ENCODE assay signal across 1 cellular context in genomic region chr6:73798592-73798991, GRCh38.
A peak's percentile ranks its signal among the peaks of the same experiment; 100 is the strongest.
TF ChIP-seq lines count a peak whose summit lies in the region.

No MANE protein-coding gene starts in this region.

TF ChIP-seq in GM12878, 131 proteins besides CTCF, POLR2A, EP300 and RAD21 (continued from another document):
- peak; percentile 54; the same call in 1 of the 2 replicates for TF ChIP-seq NFIC (IDR thresholded peaks at IDR 0.05; ENCODE audit: low read depth, low read length)
- peak; percentile 48; the same call in 1 of the 2 replicates for TF ChIP-seq RUNX3 (IDR thresholded peaks at IDR 0.05; ENCODE audit: low read length)
- no peak for TF ChIP-seq PAX5 (IDR thresholded peaks at IDR 0.05; ENCODE audit: borderline replicate concordance, low read depth, low read length)
